8 cellular contexts compared by ENCODE assay signal in the genomic region with DNA sequence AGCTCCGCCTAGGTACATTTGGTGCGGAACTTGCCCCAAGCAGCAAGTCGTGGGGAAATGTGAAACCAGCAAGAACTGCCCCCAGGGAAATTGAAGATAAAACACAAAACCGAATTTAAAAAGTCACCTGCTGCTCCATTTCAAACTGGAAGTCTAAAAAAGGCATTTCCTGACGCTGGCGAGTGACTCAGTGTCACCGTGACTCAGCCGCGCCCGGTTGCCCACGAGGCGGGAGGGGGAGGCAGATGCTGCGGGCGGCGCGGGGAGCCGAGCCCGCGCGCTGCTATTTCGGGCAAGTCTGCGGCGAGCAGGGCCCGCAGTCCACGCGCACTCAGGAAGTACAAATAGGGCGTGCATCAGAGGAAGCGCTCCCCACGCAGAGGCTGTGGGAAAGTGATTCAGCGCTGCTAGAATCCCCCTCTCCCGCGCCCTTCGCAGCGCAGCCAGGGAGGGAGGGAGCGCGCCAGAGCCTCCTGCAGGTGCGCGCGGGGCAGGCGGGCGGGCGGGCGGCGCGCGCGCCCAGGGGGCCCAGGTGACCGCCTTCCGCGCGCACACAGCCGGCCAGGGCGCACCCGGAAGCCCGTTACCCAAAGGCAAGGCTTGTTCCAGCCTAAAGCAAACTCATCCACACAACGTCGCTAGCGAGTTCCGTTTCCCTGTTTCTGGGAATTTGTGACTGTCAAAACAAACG.
DNase-seq lines count a peak whose midpoint lies in the region; ATAC-seq lines count a peak whose summit lies in the region.

No MANE protein-coding gene starts in this region.

- peak; percentile 21 for DNase-seq in NCI-H1417 treated with DMSO at 0.1 percent for 48 hours (lab: John Stamatoyannopoulos, UW)
- peak in 3 of 4 experiments; percentile 3 to 26 (median 14) for DNase-seq in activated CD4-positive, CD25-positive, alpha-beta regulatory T cell (lab: John Stamatoyannopoulos, UW)
- DNase-seq in cerebellum (ENCODE audit: low spot score): peak; percentile 8
- peak; percentile 43 to 58 for DNase-seq in left colon
- DNase-seq in stimulated activated CD4-positive, alpha-beta T cell treated with anti-CD3 and anti-CD28 coated beads, Interleukin-1b, Interleukin-23, amount 100 ng/mL, for 4 hours (ENCODE audit: low read depth in 2 of 2): peak; percentile 48 to 61
- DNase-seq in cerebellar cortex (ENCODE audit: low spot score): no peak

- intact Hi-C loops in left colon (cut with DNase I, micrococcal nuclease): loop anchor here in 1 of 2 donors (10.0 kb wide), 1 partner anchor 1173 kb away; no protein-coding TSS in a partner anchor

- ATAC-seq in GM18499 (IDR thresholded peaks at IDR 0.05; ENCODE audit: insufficient read depth, unreplicated experiment) (peak; percentile 50), HG02798 (IDR thresholded peaks at IDR 0.05; ENCODE audit: poor library complexity, unreplicated experiment) (peak; percentile 65), left colon (peak; percentile 93)
